18 cellular contexts compared by ENCODE assay signal in the genomic region with DNA sequence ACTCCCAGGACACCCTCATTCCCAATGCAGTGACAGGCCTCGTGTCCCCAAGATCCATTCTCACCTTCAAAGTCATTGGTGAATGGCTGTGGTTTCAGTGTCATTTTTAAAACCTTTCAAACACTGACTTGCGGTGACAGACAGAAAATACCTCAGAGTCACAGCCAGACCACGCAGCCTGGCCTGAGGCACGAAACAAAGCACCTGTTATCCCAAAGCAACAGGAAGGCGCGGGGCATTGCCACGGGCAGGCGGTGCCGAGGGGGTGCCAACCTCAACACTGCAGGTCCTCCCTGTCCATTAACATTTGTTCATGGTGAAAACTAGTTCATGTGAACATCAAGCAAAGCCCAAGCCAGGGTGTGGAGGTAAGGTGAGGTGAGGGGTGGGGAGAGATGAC. TPM values are rescaled to one million over a fixed set of nuclear protein-coding genes. Genes with fewer than 3 reads are reported as not detected.
DNase-seq lines count a peak whose midpoint lies in the region; ATAC-seq, FAIRE-seq and TF ChIP-seq lines count a peak whose summit lies in the region.
"Had no signal": no experiment of that assay in that cellular context is flagged by ENCODE, and none has a peak within 500 bp of the region (broad histone marks: within the 10 kb centered on the region; RNA-seq: fewer than 3 reads in every experiment).

No MANE protein-coding gene starts in this region.

- intact Hi-C loops in HepG2 (cut with micrococcal nuclease; ENCODE audit: unreplicated experiment), result no loop called here
- intact Hi-C loops in naive thymus-derived CD4-positive, alpha-beta T cell (cut with micrococcal nuclease), result no loop called here

- H4K20me1 ChIP-seq in DND-41 (ENCODE audit: insufficient read depth, low read length) (no peaks in the 10 kb centered on the region), MM.1S (ENCODE audit: insufficient read depth, low read length) (no peaks in the 10 kb centered on the region), HepG2 (ENCODE audit: insufficient read depth, low read length) (no peaks in the 10 kb centered on the region), osteoblast (ENCODE audit: insufficient read depth, low read length) (no peaks in the 10 kb centered on the region)

- BruUV-seq in HepG2 (replicated peaks; lab: Mats Ljungman, UMichigan), result no TSS peak

- CTCF ChIA-PET in HepG2 (lab: Yijun Ruan, JAX; ENCODE audit: low intra/inter-chr PET ratio, low total read pairs), result no interaction called here
- CTCF ChIA-PET in naive thymus-derived CD4-positive, alpha-beta T cell (lab: Charles Lee), result interaction anchor here (0.5 kb wide), 1 partner anchor 84 kb away, joined by 4 read pairs; no protein-coding TSS in a partner anchor

- POLR2A ChIA-PET in HepG2 (lab: Yijun Ruan, JAX), result no interaction called here
- POLR2A ChIA-PET in naive thymus-derived CD4-positive, alpha-beta T cell (lab: Charles Lee), result no interaction called here

- TF ChIP-seq CTCF in DND-41 (IDR thresholded peaks at IDR 0.05; ENCODE audit: borderline replicate concordance, extremely low read depth, low read length, poor library complexity, severe bottlenecking) (no peak), MM.1S (IDR thresholded peaks at IDR 0.05; ENCODE audit: low read length) (no peak), HepG2 (CRISPR knock-in tag; IDR thresholded peaks at IDR 0.05) (no peak), osteoblast (IDR thresholded peaks at IDR 0.05; ENCODE audit: extremely low read depth, low read depth, low read length) (no peak)

- 0 out of 3 replicates have a peak, but pooled peaks have one; percentile 40 for ATAC-seq in DND-41 (ENCODE audit: insufficient read depth, low read depth)
- ATAC-seq in HepG2, result no peak
- no peak for ATAC-seq in naive thymus-derived CD4-positive, alpha-beta T cell
- no peak for ATAC-seq in GM21528 (IDR thresholded peaks at IDR 0.05; ENCODE audit: low FRiP score, unreplicated experiment)
- ATAC-seq: A549 had no signal

- no peak overlapping the region for H3K4me3 Mint-ChIP-seq in naive thymus-derived CD4-positive, alpha-beta T cell
- H3K4me3 Mint-ChIP-seq: CD8-positive, alpha-beta memory T cell; H9 had no signal

- H3K9me3 ChIP-seq in DND-41 (ENCODE audit: insufficient read depth, low read length, severe bottlenecking) (no peaks in the 10 kb centered on the region), MM.1S (replicated peaks; ENCODE audit: insufficient read depth, low read length) (no peaks in the 10 kb centered on the region), HepG2 (ENCODE audit: low read length) (no peaks in the 10 kb centered on the region), osteoblast (ENCODE audit: low read depth, low read length) (no peaks in the 10 kb centered on the region)
- no peaks in the 10 kb centered on the region for H3K9me3 ChIP-seq in naive thymus-derived CD4-positive, alpha-beta T cell (ENCODE audit: control insufficient read depth in 2 of 3, low read length in 3 of 3)
- H3K9me3 ChIP-seq: A549 had no signal

- no peak for FAIRE-seq in HepG2 (lab: Jason Lieb, UNC)
- FAIRE-seq: A549, RCC 7860 had no signal

- H3K4me2 ChIP-seq in DND-41 (ENCODE audit: insufficient read depth, low read length), result no peak overlapping the region
- H3K4me2 ChIP-seq in MM.1S (ENCODE audit: low read depth, low read length), result no peak overlapping the region
- no peak overlapping the region for H3K4me2 ChIP-seq in HepG2 (ENCODE audit: low read depth, low read length)
- H3K4me2 ChIP-seq in osteoblast (ENCODE audit: insufficient read depth, low read length), result no peak overlapping the region
- H3K4me2 ChIP-seq: A549 had no signal

- H3K27me3 Mint-ChIP-seq in naive thymus-derived CD4-positive, alpha-beta T cell, result peaks cover 0 to 20% (median 4%) of the 10 kb centered on the region in 5 donors

- H3K27me3 ChIP-seq in DND-41 (ENCODE audit: insufficient read depth, low read length, poor library complexity) (no peaks in the 10 kb centered on the region), MM.1S (replicated peaks; ENCODE audit: insufficient read depth, low read length) (no peaks in the 10 kb centered on the region), HepG2 (ENCODE audit: control insufficient read depth in 1 of 2, insufficient read depth in 2 of 2, low read length in 2 of 2) (no peaks in the 10 kb centered on the region), osteoblast (ENCODE audit: insufficient read depth, low read length) (peaks cover 5% of the 10 kb centered on the region)
- no peaks in the 10 kb centered on the region for H3K27me3 ChIP-seq in naive thymus-derived CD4-positive, alpha-beta T cell (ENCODE audit: control insufficient read depth in 2 of 2, insufficient read depth in 2 of 2, low read length in 2 of 2)

- no peak overlapping the region for H3K4me3 ChIP-seq in DND-41 (ENCODE audit: low read depth in 1 of 2, low read length in 2 of 2)
- H3K4me3 ChIP-seq in MM.1S (ENCODE audit: low read length), result no peak overlapping the region
- no peak overlapping the region for H3K4me3 ChIP-seq in HepG2 (replicated peaks in 1 of 3; ENCODE audit: insufficient read depth in 1 of 3, low read depth in 2 of 3, low read length in 3 of 3)
- no peak overlapping the region for H3K4me3 ChIP-seq in osteoblast (ENCODE audit: insufficient read depth, low read length)
- no peak overlapping the region for H3K4me3 ChIP-seq in naive thymus-derived CD4-positive, alpha-beta T cell (ENCODE audit: low read length)
- H3K4me3 ChIP-seq: A549 had no signal

- H3K4me1 Mint-ChIP-seq in naive thymus-derived CD4-positive, alpha-beta T cell, result peaks cover 0 to 3% (median 0%) of the 10 kb centered on the region in 7 donors
- H3K4me1 Mint-ChIP-seq: CD8-positive, alpha-beta memory T cell had no signal

- no peaks in the 10 kb centered on the region for H3F3A ChIP-seq in MM.1S (ENCODE audit: insufficient read depth, low read length)

- H3K79me2 ChIP-seq in DND-41 (ENCODE audit: insufficient read depth, low read length), result no peaks in the 10 kb centered on the region
- H3K79me2 ChIP-seq in MM.1S (ENCODE audit: low read length), result no peaks in the 10 kb centered on the region
- no peaks in the 10 kb centered on the region for H3K79me2 ChIP-seq in HepG2 (ENCODE audit: insufficient read depth, low read length)
- H3K79me2 ChIP-seq in osteoblast (ENCODE audit: insufficient read depth, low read length), result no peaks in the 10 kb centered on the region

- H3K4me1 ChIP-seq in DND-41 (ENCODE audit: insufficient read depth, low read length) (no peaks in the 10 kb centered on the region), MM.1S (ENCODE audit: low read length) (peaks cover 12% of the 10 kb centered on the region), HepG2 (ENCODE audit: insufficient read depth, low read length) (peaks cover 33% of the 10 kb centered on the region), osteoblast (ENCODE audit: insufficient read depth, low read length) (peaks cover 4% of the 10 kb centered on the region)
- no peaks in the 10 kb centered on the region for H3K4me1 ChIP-seq in naive thymus-derived CD4-positive, alpha-beta T cell (ENCODE audit: control insufficient read depth in 2 of 2, insufficient read depth in 2 of 2, low read length in 2 of 2)
- H3K4me1 ChIP-seq: A549 had no signal

- TF ChIP-seq RAD21 in HepG2 (CRISPR knock-in tag; IDR thresholded peaks at IDR 0.05), result no peak

- no peaks in the 10 kb centered on the region for H3K36me3 ChIP-seq in DND-41 (ENCODE audit: insufficient read depth, low read length)
- H3K36me3 ChIP-seq in MM.1S (replicated peaks; ENCODE audit: insufficient read depth, low read length), result no peaks in the 10 kb centered on the region
- no peaks in the 10 kb centered on the region for H3K36me3 ChIP-seq in HepG2 (replicated peaks in 1 of 2; ENCODE audit: control insufficient read depth in 1 of 2, insufficient read depth in 2 of 2, low read length in 2 of 2)
- H3K36me3 ChIP-seq in osteoblast (ENCODE audit: insufficient read depth, low read length), result no peaks in the 10 kb centered on the region
- H3K36me3 ChIP-seq in naive thymus-derived CD4-positive, alpha-beta T cell (ENCODE audit: control insufficient read depth in 2 of 3, insufficient read depth in 3 of 3, low read length in 3 of 3), result no peaks in the 10 kb centered on the region

- no peak overlapping the region for H3K27ac ChIP-seq in DND-41 (ENCODE audit: low read length)
- H3K27ac ChIP-seq in MM.1S (ENCODE audit: low read length), result peak overlapping the region; percentile 33; the same call in 1 of the 2 replicates
- H3K27ac ChIP-seq in HepG2 (ENCODE audit: extremely low read length, insufficient read depth, low read length), result peak overlapping the region; percentile 2
- H3K27ac ChIP-seq in osteoblast (ENCODE audit: low read depth, low read length), result no peak overlapping the region
- H3K27ac ChIP-seq in naive thymus-derived CD4-positive, alpha-beta T cell (ENCODE audit: low read depth, low read length), result no peak overlapping the region
- H3K27ac ChIP-seq: A549 had no signal

- no peak for TF ChIP-seq POLR2A in HepG2 (IDR thresholded peaks at IDR 0.05; ENCODE audit: insufficient read depth in 1 of 2, low read depth in 2 of 2, low read length in 2 of 2)

- WGBS in HepG2 (ENCODE audit: low lambda C conversion rate), result 95% methylated on average over 8 of the region's 9 CpGs

- TF ChIP-seq EP300 in HepG2 (IDR thresholded peaks at IDR 0.05; ENCODE audit: low read depth in 2 of 2, low read length in 2 of 2), result no peak
- no peak for TF ChIP-seq EP300 in HepG2 (CRISPR knock-in tag; IDR thresholded peaks at IDR 0.05; ENCODE audit: borderline replicate concordance)

- in situ Hi-C loops in HepG2 (cut with HindIII; ENCODE audit: extremely low pct_ligation_motif_present, low pct_unique_long_range_greater_than_20kb), result no loop called here

- H3K27ac Mint-ChIP-seq in naive thymus-derived CD4-positive, alpha-beta T cell, result no peak overlapping the region

- H3K9ac ChIP-seq in DND-41 (ENCODE audit: low read depth, low read length) (no peak overlapping the region), MM.1S (ENCODE audit: low read length) (no peak overlapping the region; the same call in 1 of the 2 replicates), HepG2 (ENCODE audit: insufficient read depth, low read depth, low read length) (no peak overlapping the region)

- H3K36me3 Mint-ChIP-seq in naive thymus-derived CD4-positive, alpha-beta T cell, result no peaks in the 10 kb centered on the region
- H3K36me3 Mint-ChIP-seq: CD8-positive, alpha-beta memory T cell had no signal

- H2AFZ ChIP-seq in DND-41 (ENCODE audit: low read depth, low read length) (no peak overlapping the region), MM.1S (ENCODE audit: low read length) (no peak overlapping the region), HepG2 (ENCODE audit: low read length) (no peak overlapping the region), osteoblast (ENCODE audit: low read length) (no peak overlapping the region)

- DNase-seq in DND-41 (no peak), MM.1S (peak; percentile 70), HepG2 (ENCODE audit: low spot score) (no peak), osteoblast (ENCODE audit: insufficient read length, low spot score, missing footprints) (peak; percentile 6), Ammon's horn (ENCODE audit: low spot score) (no peak)
- DNase-seq in naive thymus-derived CD4-positive, alpha-beta T cell, result no peak
- DNase-seq: C1 segment of cervical spinal cord; CD8-positive, alpha-beta memory T cell; DMS79 treated with DMSO at 0.1 percent for 48 hours; H9; NCI-H1436; NCI-H1930; NCI-H2171; NCI-H526 treated with DMSO at 0.1 percent for 48 hours; Right ventricle myocardium superior had no signal

- H3K9me3 Mint-ChIP-seq in naive thymus-derived CD4-positive, alpha-beta T cell, result no peaks in the 10 kb centered on the region
- H3K9me3 Mint-ChIP-seq: H9 had no signal

- no peaks in the 10 kb centered on the region for H3K9me2 ChIP-seq in MM.1S (replicated peaks; ENCODE audit: insufficient read depth, low read length)

RNA-seq across cellular contexts. Expression of a gene that starts 38.2 kb away (rescaled TPM):
- total RNA-seq in HepG2 (2016; rRNA removed; fragmentation: Illumina TruSeq; extraction: Trizol) (45.0 and 45.6 TPM in 2 replicates), osteoblast (36.2 and 36.8 TPM in 2 replicates)
- 11.4 and 11.5 TPM in 2 replicates for total RNA-seq in HepG2 (2016; cell fraction: cytosol; rRNA removed; fragmentation: Illumina TruSeq; extraction: Trizol; ENCODE audit: low read depth)
- total RNA-seq in HepG2 (2016; cell fraction: insoluble cytoplasmic fraction; rRNA removed; fragmentation: Illumina TruSeq; extraction: Trizol), result 46.3 and 47.2 TPM in 2 replicates
- 25.9 and 29.8 TPM in 2 replicates for total RNA-seq in HepG2 (2016; cell fraction: membrane; rRNA removed; fragmentation: Illumina TruSeq; extraction: Trizol)
- 46.8 and 51.8 TPM in 2 replicates for total RNA-seq in HepG2 (2016; cell fraction: nucleus; rRNA removed; fragmentation: Illumina TruSeq; extraction: Trizol)
- 51.6 and 52.9 TPM in 2 replicates for polyA plus RNA-seq in HepG2 (2011; rRNA removed)
- 42.4 and 53.0 TPM in 2 replicates for polyA plus RNA-seq in HepG2 (2011; cell fraction: cytosol; rRNA removed)
- 68.4 and 69.6 TPM in 2 replicates for polyA plus RNA-seq in HepG2 (2011; cell fraction: nucleus; rRNA removed)
- 36.1 and 41.1 TPM in 2 replicates for polyA plus RNA-seq in HepG2 (2012)
- polyA plus RNA-seq in HepG2 (2016; cell fraction: cytosol; fragmentation: Illumina TruSeq; extraction: Trizol; ENCODE audit: low read depth), result 6.0 and 7.2 TPM in 2 replicates
- 43.9 and 44.1 TPM in 2 replicates for polyA plus RNA-seq in HepG2 (2016; cell fraction: insoluble cytoplasmic fraction; fragmentation: Illumina TruSeq; extraction: Trizol; ENCODE audit: low read depth)
- polyA plus RNA-seq in HepG2 (2016; cell fraction: membrane; fragmentation: Illumina TruSeq; extraction: Trizol; ENCODE audit: low read depth), result 16.2 and 17.9 TPM in 2 replicates
- polyA plus RNA-seq in HepG2 (2016; cell fraction: nucleus; fragmentation: Illumina TruSeq; extraction: Trizol; ENCODE audit: insufficient read depth, low read depth), result 85.9 and 93.8 TPM in 2 replicates
- polyA minus RNA-seq in HepG2 (2011; rRNA and poly(A)+ RNA removed; ENCODE audit: low replicate concordance), result 74.1 and 168 TPM in 2 replicates
- polyA minus RNA-seq in HepG2 (2011; cell fraction: cytosol; rRNA and poly(A)+ RNA removed), result 31.0 and 34.3 TPM in 2 replicates
- polyA minus RNA-seq in HepG2 (2011; cell fraction: nucleus; rRNA and poly(A)+ RNA removed), result 60.8 and 66.2 TPM in 2 replicates
- 10 to 100 TPM; 30.1 to 49.6 (median 43.8) TPM for total RNA-seq in naive thymus-derived CD4-positive, alpha-beta T cell
- polyA plus RNA-seq in naive thymus-derived CD4-positive, alpha-beta T cell, result 10 to 100 TPM; 15.4 to 25.8 TPM

RNA-seq across cellular contexts. Expression of a gene that starts 38.3 kb away (rescaled TPM):
- 25.7 and 30.9 TPM in 2 replicates for total RNA-seq in HepG2 (2016; rRNA removed; fragmentation: Illumina TruSeq; extraction: Trizol)
- total RNA-seq in HepG2 (2016; cell fraction: cytosol; rRNA removed; fragmentation: Illumina TruSeq; extraction: Trizol; ENCODE audit: low read depth), result 4.3 and 4.7 TPM in 2 replicates
- total RNA-seq in HepG2 (2016; cell fraction: insoluble cytoplasmic fraction; rRNA removed; fragmentation: Illumina TruSeq; extraction: Trizol), result 25.2 and 33.9 TPM in 2 replicates
- total RNA-seq in HepG2 (2016; cell fraction: membrane; rRNA removed; fragmentation: Illumina TruSeq; extraction: Trizol), result 11.4 and 12.1 TPM in 2 replicates
- total RNA-seq in HepG2 (2016; cell fraction: nucleus; rRNA removed; fragmentation: Illumina TruSeq; extraction: Trizol), result 17.6 and 18.5 TPM in 2 replicates
- polyA plus RNA-seq in HepG2 (2011; rRNA removed), result 10.2 and 10.4 TPM in 2 replicates
- polyA plus RNA-seq in HepG2 (2011; cell fraction: cytosol; rRNA removed), result 6.6 and 10.7 TPM in 2 replicates
- polyA plus RNA-seq in HepG2 (2011; cell fraction: nucleus; rRNA removed), result 3.4 and 4.2 TPM in 2 replicates
- 8.2 and 8.8 TPM in 2 replicates for polyA plus RNA-seq in HepG2 (2012)
- 3.3 and 3.4 TPM in 2 replicates for polyA plus RNA-seq in HepG2 (2016; cell fraction: cytosol; fragmentation: Illumina TruSeq; extraction: Trizol; ENCODE audit: low read depth)
- 27.7 and 31.2 TPM in 2 replicates for polyA plus RNA-seq in HepG2 (2016; cell fraction: insoluble cytoplasmic fraction; fragmentation: Illumina TruSeq; extraction: Trizol; ENCODE audit: low read depth)
- 6.7 and 7.0 TPM in 2 replicates for polyA plus RNA-seq in HepG2 (2016; cell fraction: membrane; fragmentation: Illumina TruSeq; extraction: Trizol; ENCODE audit: low read depth)
- 14.7 and 15.9 TPM in 2 replicates for polyA plus RNA-seq in HepG2 (2016; cell fraction: nucleus; fragmentation: Illumina TruSeq; extraction: Trizol; ENCODE audit: insufficient read depth, low read depth)
- 2.5 and 4.9 TPM in 2 replicates for polyA minus RNA-seq in HepG2 (2011; rRNA and poly(A)+ RNA removed; ENCODE audit: low replicate concordance)
- polyA minus RNA-seq in HepG2 (2011; cell fraction: cytosol; rRNA and poly(A)+ RNA removed), result 3.3 and 6.6 TPM in 2 replicates
- 10.6 and 13.4 TPM in 2 replicates for polyA minus RNA-seq in HepG2 (2011; cell fraction: nucleus; rRNA and poly(A)+ RNA removed)
- total RNA-seq in osteoblast, result 29.5 and 30.4 TPM in 2 replicates
- 10 to 100 TPM in 3 of 5 experiments, 1 to 10 TPM in 2; 4.0 to 10.9 (median 10.5) TPM for total RNA-seq in naive thymus-derived CD4-positive, alpha-beta T cell
- 10 to 100 TPM; 12.2 to 14.7 TPM for polyA plus RNA-seq in naive thymus-derived CD4-positive, alpha-beta T cell

Comparison
In these comparisons a context has a peak if more than half of its experiments do, and no peak if none do; other contexts are left out.
1. DNase-seq: peak in MM.1S (single experiment) and osteoblast (single experiment); none in DND-41 (single experiment), HepG2 (single experiment), naive thymus-derived CD4-positive, alpha-beta T cell (0 of 9) and Ammon's horn (single experiment).
2. H3K27ac ChIP-seq: peak in MM.1S (single experiment) and HepG2 (single experiment); none in DND-41 (single experiment), osteoblast (single experiment) and naive thymus-derived CD4-positive, alpha-beta T cell (single experiment).